Comparison of ENCODE assay signal across 2 cellular contexts in the genomic region with DNA sequence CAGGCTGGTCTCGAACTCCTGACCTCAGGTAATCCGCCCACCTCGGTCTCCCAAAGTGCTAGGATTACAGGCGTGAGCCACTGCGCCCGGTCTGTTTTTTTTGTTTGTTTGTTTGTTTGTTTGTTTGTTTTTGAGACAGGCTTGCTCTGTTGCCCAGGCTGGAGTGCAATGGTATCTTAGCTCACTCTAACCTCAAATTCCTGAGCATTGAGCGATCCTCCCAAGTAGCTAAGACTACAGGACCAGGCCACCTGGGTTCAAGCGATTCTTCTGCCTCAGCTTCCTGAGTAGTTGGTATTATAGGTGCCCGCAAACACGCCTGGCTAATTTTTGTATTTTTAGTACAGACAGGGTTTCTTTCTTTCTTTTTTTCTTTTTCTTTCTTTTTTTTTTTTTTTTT.
TF ChIP-seq lines count a peak whose summit lies in the region.

No MANE protein-coding gene starts in this region.

TF ChIP-seq in HEK293, 187 proteins besides CTCF, POLR2A, EP300 and RAD21:
- peak; percentile 56 for TF ChIP-seq ZNF335 (tag by site-specific recombination; conservative IDR thresholded peaks at IDR 0.05)

TF ChIP-seq in K562, 482 proteins besides CTCF, POLR2A, EP300 and RAD21:
- TF ChIP-seq EGR1 (conservative IDR thresholded peaks at IDR 0.05) = 0 out of 2 replicates have a peak, but pooled peaks have one; percentile 10
